13 cellular contexts compared by ENCODE assay signal in genomic region chr12:112676526-112676925, GRCh38.
"Had no signal": no experiment of that assay in that cellular context is flagged by ENCODE, and none has a peak within 500 bp of the region (broad histone marks: within the 10 kb centered on the region; RNA-seq: fewer than 3 reads in every experiment).

No MANE protein-coding gene starts in this region.

- DNase-seq: activated CD4-positive, alpha-beta memory T cell treated with anti-CD3 and anti-CD28 coated beads for 36 hours; activated effector memory CD4-positive, alpha-beta T cell treated with anti-CD3 and anti-CD28 coated beads, Interleukin-2, amount 50 U/mL, for 16 hours; activated naive CD8-positive, alpha-beta T cell treated with anti-CD3 and anti-CD28 coated beads, Interleukin-2, amount 10 ng/mL, durations not matched to agents 7 days and 5 days; activated T-cell treated with anti-CD3 and anti-CD28 coated beads, Interleukin-2, amount 50 U/mL, for 4 hours; left ventricle myocardium superior; ovary; stimulated activated CD4-positive, alpha-beta T cell treated with anti-CD3 and anti-CD28 coated beads, Interleukin-4, amount 100 ng/mL, for 24 hours; stimulated activated naive CD8-positive, alpha-beta T cell treated with anti-CD3 and anti-CD28 coated beads, Interleukin-15, amount 100 ng/mL, for 72 hours; T-helper 9 cell; uterus had no signal

- H3K36me3 Mint-ChIP-seq: activated CD4-positive, alpha-beta memory T cell treated with anti-CD3 and anti-CD28 coated beads for 36 hours; activated naive CD8-positive, alpha-beta T cell treated with anti-CD3 and anti-CD28 coated beads, Interleukin-2, amount 10 ng/mL, durations not matched to agents 7 days and 5 days had no signal

- H3K27ac Mint-ChIP-seq: activated CD4-positive, alpha-beta memory T cell treated with anti-CD3 and anti-CD28 coated beads for 36 hours; activated naive CD8-positive, alpha-beta T cell treated with anti-CD3 and anti-CD28 coated beads, Interleukin-2, amount 10 ng/mL, durations not matched to agents 7 days and 5 days; stimulated activated naive CD8-positive, alpha-beta T cell treated with anti-CD3 and anti-CD28 coated beads, Interleukin-15, amount 100 ng/mL, for 72 hours had no signal

- H3K4me1 Mint-ChIP-seq: activated naive CD8-positive, alpha-beta T cell treated with anti-CD3 and anti-CD28 coated beads, Interleukin-2, amount 10 ng/mL, durations not matched to agents 7 days and 5 days; neural crest cell; stimulated activated naive CD8-positive, alpha-beta T cell treated with anti-CD3 and anti-CD28 coated beads, Interleukin-15, amount 100 ng/mL, for 72 hours had no signal

- H3K9me3 ChIP-seq: breast epithelium, esophagus muscularis mucosa, ovary, uterus had no signal

- ATAC-seq: activated T-cell treated with anti-CD3 and anti-CD28 coated beads, Interleukin-2, amount 50 U/mL, for 4 hours; left ventricle myocardium superior; stimulated activated naive CD8-positive, alpha-beta T cell treated with anti-CD3 and anti-CD28 coated beads, Interleukin-15, amount 100 ng/mL, for 72 hours had no signal

- H3K4me3 Mint-ChIP-seq: activated CD4-positive, alpha-beta memory T cell treated with anti-CD3 and anti-CD28 coated beads for 36 hours; activated naive CD8-positive, alpha-beta T cell treated with anti-CD3 and anti-CD28 coated beads, Interleukin-2, amount 10 ng/mL, durations not matched to agents 7 days and 5 days; activated T-cell treated with anti-CD3 and anti-CD28 coated beads, Interleukin-2, amount 50 U/mL, for 4 hours; neural crest cell; stimulated activated naive CD8-positive, alpha-beta T cell treated with anti-CD3 and anti-CD28 coated beads, Interleukin-15, amount 100 ng/mL, for 72 hours had no signal
